In genomic region chr11:61195710-61196109, GRCh38 we compare ENCODE assay signal across 21 cellular contexts. TPM values are rescaled to one million over a fixed set of nuclear protein-coding genes. Genes with fewer than 3 reads are reported as not detected.
"Had no signal": no experiment of that assay in that cellular context is flagged by ENCODE, and none has a peak within 500 bp of the region (broad histone marks: within the 10 kb centered on the region; RNA-seq: fewer than 3 reads in every experiment).

No MANE protein-coding gene starts in this region.

- H3K4me1 ChIP-seq: ascending aorta, heart left ventricle, tibial artery, uterus had no signal

- H3K9me3 Mint-ChIP-seq: activated T-helper 2 cell treated with anti-CD3 and anti-CD28 coated beads, Interferon-gamma antibody, Interleukin-2, Interleukin-4, amounts not matched to agents 10 μg/mL and 5 μg/mL and 100 μg/mL, durations not matched to agents 14 hours and 24 hours and 36 hours; neural crest cell; stimulated activated effector memory CD8-positive, alpha-beta T cell treated with anti-CD3 and anti-CD28 coated beads, Interleukin-12 subunit alpha, Interleukin-12 subunit beta, amount 100 ng/mL, for 72 hours; T-helper 1 cell treated with Interleukin-12 subunit alpha and Interleukin-12 subunit beta and Interleukin-4 antibody, amounts not matched to agents 30 μg/mL and 1 μg/mL, for 36 hours had no signal

- H3K36me3 Mint-ChIP-seq: stimulated activated effector memory CD8-positive, alpha-beta T cell treated with anti-CD3 and anti-CD28 coated beads, Interleukin-12 subunit alpha, Interleukin-12 subunit beta, amount 100 ng/mL, for 72 hours had no signal

- FAIRE-seq: bronchial epithelial cell, islet of Langerhans had no signal

- ATAC-seq: activated naive CD8-positive, alpha-beta T cell treated with anti-CD3 and anti-CD28 coated beads, Interleukin-2, amount 50 U/mL, for 24 hours; heart left ventricle; stimulated activated effector memory CD8-positive, alpha-beta T cell treated with anti-CD3 and anti-CD28 coated beads, Interleukin-12 subunit alpha, Interleukin-12 subunit beta, amount 100 ng/mL, for 72 hours had no signal

- H3K4me1 Mint-ChIP-seq: activated naive CD8-positive, alpha-beta T cell treated with anti-CD3 and anti-CD28 coated beads, Interleukin-2, amount 50 U/mL, for 24 hours; neural crest cell; stimulated activated effector memory CD8-positive, alpha-beta T cell treated with anti-CD3 and anti-CD28 coated beads, Interleukin-12 subunit alpha, Interleukin-12 subunit beta, amount 100 ng/mL, for 72 hours had no signal

- H3K27me3 Mint-ChIP-seq: activated naive CD8-positive, alpha-beta T cell treated with anti-CD3 and anti-CD28 coated beads, Interleukin-2, amount 50 U/mL, for 24 hours had no signal

- H3K27me3 ChIP-seq: ascending aorta, ovary, uterus had no signal

- H3K36me3 ChIP-seq: ascending aorta, heart left ventricle, ovary, tibial artery, uterus, WERI-Rb-1 had no signal

- H3K9me3 ChIP-seq: ascending aorta, ovary, uterus had no signal

- H3K27ac ChIP-seq: ascending aorta, epithelial cell of prostate, heart left ventricle, ovary, tibial artery, uterus, WERI-Rb-1 had no signal

- DNase-seq: activated CD4-positive, alpha-beta T cell treated with anti-CD3 and anti-CD28 coated beads, Interleukin-2, amount 50 U/mL, for 48 hours; activated naive CD4-positive, alpha-beta T cell treated with anti-CD3 and anti-CD28 coated beads for 36 hours; activated naive CD8-positive, alpha-beta T cell treated with anti-CD3 and anti-CD28 coated beads, Interleukin-2, amount 50 U/mL, for 24 hours; activated T-cell treated with anti-CD3 and anti-CD28 coated beads, Interleukin-2, amount 50 U/mL, for 1 hour; foreskin melanocyte; heart left ventricle; mesenchymal stem cell; ovary; tibial artery; uterus; WERI-Rb-1 had no signal

- H3K4me3 Mint-ChIP-seq: activated naive CD4-positive, alpha-beta T cell treated with anti-CD3 and anti-CD28 coated beads for 36 hours; activated naive CD8-positive, alpha-beta T cell treated with anti-CD3 and anti-CD28 coated beads, Interleukin-2, amount 50 U/mL, for 24 hours; neural crest cell; stimulated activated effector memory CD8-positive, alpha-beta T cell treated with anti-CD3 and anti-CD28 coated beads, Interleukin-12 subunit alpha, Interleukin-12 subunit beta, amount 100 ng/mL, for 72 hours; T-helper 1 cell treated with Interleukin-12 subunit alpha and Interleukin-12 subunit beta and Interleukin-4 antibody, amounts not matched to agents 30 μg/mL and 1 μg/mL, for 36 hours had no signal

- H3K27ac Mint-ChIP-seq: activated naive CD4-positive, alpha-beta T cell treated with anti-CD3 and anti-CD28 coated beads for 36 hours; activated naive CD8-positive, alpha-beta T cell treated with anti-CD3 and anti-CD28 coated beads, Interleukin-2, amount 50 U/mL, for 24 hours; activated T-helper 2 cell treated with anti-CD3 and anti-CD28 coated beads, Interferon-gamma antibody, Interleukin-2, Interleukin-4, amounts not matched to agents 10 μg/mL and 5 μg/mL and 100 μg/mL, durations not matched to agents 14 hours and 24 hours and 36 hours; stimulated activated effector memory CD8-positive, alpha-beta T cell treated with anti-CD3 and anti-CD28 coated beads, Interleukin-12 subunit alpha, Interleukin-12 subunit beta, amount 100 ng/mL, for 72 hours; T-helper 1 cell treated with Interleukin-12 subunit alpha and Interleukin-12 subunit beta and Interleukin-4 antibody, amounts not matched to agents 30 μg/mL and 1 μg/mL, for 36 hours had no signal

- H3K4me3 ChIP-seq: ascending aorta, heart left ventricle, ovary, tibial artery, uterus had no signal

RNA-seq across cellular contexts. Expression of gene PGA3, which starts 7.6 kb away (rescaled TPM):
- total RNA-seq: activated naive CD4-positive, alpha-beta T cell treated with anti-CD3 and anti-CD28 coated beads for 36 hours; activated T-helper 2 cell treated with anti-CD3 and anti-CD28 coated beads, Interferon-gamma antibody, Interleukin-2, Interleukin-4, amounts not matched to agents 10 μg/mL and 5 μg/mL and 100 μg/mL, durations not matched to agents 14 hours and 24 hours and 36 hours; bronchial epithelial cell; chondrocyte; dermis microvascular lymphatic vessel endothelial cell; neural crest cell had no signal

RNA-seq across cellular contexts. Expression of gene PGA4, which starts 26.4 kb away (rescaled TPM):
- total RNA-seq: activated naive CD4-positive, alpha-beta T cell treated with anti-CD3 and anti-CD28 coated beads for 36 hours; activated T-helper 2 cell treated with anti-CD3 and anti-CD28 coated beads, Interferon-gamma antibody, Interleukin-2, Interleukin-4, amounts not matched to agents 10 μg/mL and 5 μg/mL and 100 μg/mL, durations not matched to agents 14 hours and 24 hours and 36 hours; bronchial epithelial cell; chondrocyte; dermis microvascular lymphatic vessel endothelial cell; neural crest cell had no signal

RNA-seq across cellular contexts. Expression of gene PGA5, which starts 45.3 kb away (rescaled TPM):
- total RNA-seq: activated naive CD4-positive, alpha-beta T cell treated with anti-CD3 and anti-CD28 coated beads for 36 hours; activated T-helper 2 cell treated with anti-CD3 and anti-CD28 coated beads, Interferon-gamma antibody, Interleukin-2, Interleukin-4, amounts not matched to agents 10 μg/mL and 5 μg/mL and 100 μg/mL, durations not matched to agents 14 hours and 24 hours and 36 hours; bronchial epithelial cell; chondrocyte; dermis microvascular lymphatic vessel endothelial cell; neural crest cell; uterus had no signal
